11 cellular contexts compared by ENCODE assay signal in the genomic region with DNA sequence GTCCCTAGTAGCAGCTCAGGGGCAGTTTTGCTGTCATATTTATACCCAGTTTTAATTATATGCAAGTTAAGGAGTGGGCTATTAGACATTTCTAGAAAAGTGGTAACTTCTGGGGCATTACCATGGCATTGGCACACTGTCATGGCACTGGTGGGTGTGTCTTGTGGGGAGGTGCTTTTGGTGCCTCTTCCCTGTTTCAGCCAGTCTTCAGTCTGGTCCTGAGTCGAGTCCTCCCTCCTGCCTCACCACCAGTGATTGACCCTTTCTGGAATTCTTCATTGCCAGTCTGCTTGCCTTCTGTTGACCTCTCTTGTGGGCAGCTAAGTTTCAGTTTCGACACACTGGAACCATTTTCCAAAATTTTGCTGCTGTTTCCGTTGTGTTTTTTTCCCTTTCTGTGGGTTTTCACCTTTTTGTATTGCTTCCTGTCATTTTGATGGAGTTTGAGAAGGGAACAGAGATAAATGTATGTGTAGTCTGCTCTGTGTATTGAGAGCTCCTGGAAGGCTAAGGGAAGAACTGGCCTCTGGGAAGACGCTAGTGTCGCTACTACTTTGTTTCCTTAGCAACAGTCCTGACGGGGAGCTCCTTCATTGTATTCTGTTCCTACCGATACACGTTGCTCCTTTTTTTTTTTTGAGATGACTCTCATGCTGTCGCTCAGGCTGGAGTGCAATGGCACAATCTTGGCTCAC. TPM values are rescaled to one million over a fixed set of nuclear protein-coding genes. Genes with fewer than 3 reads are reported as not detected.
DNase-seq lines count a peak whose midpoint lies in the region; ATAC-seq and TF ChIP-seq lines count a peak whose summit lies in the region.
"Had no signal": no experiment of that assay in that cellular context is flagged by ENCODE, and none has a peak within 500 bp of the region (broad histone marks: within the 10 kb centered on the region; RNA-seq: fewer than 3 reads in every experiment).

No MANE protein-coding gene starts in this region.

- peaks cover 24% of the 10 kb centered on the region for H3K36me3 Mint-ChIP-seq in CD8-positive, alpha-beta T cell
- H3K36me3 Mint-ChIP-seq in natural killer cell treated with Interleukin-12 subunit alpha and Interleukin-12 subunit beta and Interleukin-15 and Interleukin-18, amount 100 ng/mL, for 72 hours: peaks cover 9% of the 10 kb centered on the region

- no peak overlapping the region for H3K4me3 Mint-ChIP-seq in CD8-positive, alpha-beta T cell
- H3K4me3 Mint-ChIP-seq in natural killer cell treated with Interleukin-12 subunit alpha and Interleukin-12 subunit beta and Interleukin-15 and Interleukin-18, amount 100 ng/mL, for 72 hours: peak overlapping the region; percentile 42

- TF ChIP-seq CTCF in CD8-positive, alpha-beta T cell (IDR thresholded peaks at IDR 0.05): no peak
- TF ChIP-seq CTCF in cardiac fibroblast (IDR thresholded peaks at IDR 0.05; ENCODE audit: low read depth, low read length): no peak

- CTCF ChIA-PET in CD8-positive, alpha-beta T cell (lab: Charles Lee): no interaction called here

- peaks cover 50% of the 10 kb centered on the region for H3K4me1 Mint-ChIP-seq in CD8-positive, alpha-beta T cell (ENCODE audit: low read depth)
- peaks cover 40 to 45% of the 10 kb centered on the region in 2 donors for H3K4me1 Mint-ChIP-seq in natural killer cell treated with Interleukin-12 subunit alpha and Interleukin-12 subunit beta and Interleukin-15 and Interleukin-18, amount 100 ng/mL, for 72 hours (ENCODE audit: low read depth in 2 of 2)

- DNase-seq in CD8-positive, alpha-beta T cell: no peak
- DNase-seq in M059J (ENCODE audit: low read depth) (peak; percentile 80), cardiac fibroblast (ENCODE audit: low read depth in 2 of 2) (peak; percentile 13 to 39), HuH-7 (ENCODE audit: low spot score) (no peak), NK-92 (lab: John Stamatoyannopoulos, UW; ENCODE audit: unreplicated experiment) (no peak), middle frontal gyrus (ENCODE audit: extremely low spot score, low spot score) (no peak), SW480 (ENCODE audit: low spot score) (no peak)
- DNase-seq in natural killer cell treated with Interleukin-12 subunit alpha and Interleukin-12 subunit beta and Interleukin-15 and Interleukin-18, amount 100 ng/mL, for 72 hours (ENCODE audit: low spot score): no peak
- DNase-seq: islet precursor cell, NCI-H2171 had no signal

- no peak overlapping the region for H3K27ac ChIP-seq in CD8-positive, alpha-beta T cell (ENCODE audit: low read depth, low read length)
- H3K27ac ChIP-seq: right atrium auricular region had no signal

- H3K9me3 Mint-ChIP-seq in CD8-positive, alpha-beta T cell: peaks cover 12% of the 10 kb centered on the region
- H3K9me3 Mint-ChIP-seq in natural killer cell treated with Interleukin-12 subunit alpha and Interleukin-12 subunit beta and Interleukin-15 and Interleukin-18, amount 100 ng/mL, for 72 hours: peaks cover 5% of the 10 kb centered on the region

- no peaks in the 10 kb centered on the region for H3K36me3 ChIP-seq in CD8-positive, alpha-beta T cell (ENCODE audit: insufficient read depth, low read length)
- H3K36me3 ChIP-seq: right atrium auricular region had no signal

- ATAC-seq in CD8-positive, alpha-beta T cell: no peak
- ATAC-seq in natural killer cell treated with Interleukin-12 subunit alpha and Interleukin-12 subunit beta and Interleukin-15 and Interleukin-18, amount 100 ng/mL, for 72 hours: no peak

- no peaks in the 10 kb centered on the region for H3K9me3 ChIP-seq in CD8-positive, alpha-beta T cell (ENCODE audit: low read length)

- no peak overlapping the region for H3K4me3 ChIP-seq in CD8-positive, alpha-beta T cell (ENCODE audit: low read depth, low read length)
- H3K4me3 ChIP-seq in cardiac fibroblast (replicated peaks in 1 of 2; ENCODE audit: low read depth in 2 of 2, low read length in 2 of 2): no peak overlapping the region
- H3K4me3 ChIP-seq: right atrium auricular region had no signal

- POLR2A ChIA-PET in CD8-positive, alpha-beta T cell (lab: Charles Lee): interaction anchor here (0.7 to 1.8 kb wide), 2 partner anchors 9 to 16 kb away, joined by 3 to 9 read pairs; no protein-coding TSS in a partner anchor

- no peaks in the 10 kb centered on the region for H3K27me3 ChIP-seq in CD8-positive, alpha-beta T cell (ENCODE audit: insufficient read depth, low read length)
- H3K27me3 ChIP-seq: right atrium auricular region had no signal

- H3K4me1 ChIP-seq in CD8-positive, alpha-beta T cell (ENCODE audit: insufficient read depth, low read length): peaks cover 8% of the 10 kb centered on the region

- peak overlapping the region; percentile 37 for H3K27ac Mint-ChIP-seq in CD8-positive, alpha-beta T cell
- peak overlapping the region; percentile 29 to 50 for H3K27ac Mint-ChIP-seq in natural killer cell treated with Interleukin-12 subunit alpha and Interleukin-12 subunit beta and Interleukin-15 and Interleukin-18, amount 100 ng/mL, for 72 hours

- no peaks in the 10 kb centered on the region for H3K27me3 Mint-ChIP-seq in CD8-positive, alpha-beta T cell (ENCODE audit: low read depth)
- H3K27me3 Mint-ChIP-seq in natural killer cell treated with Interleukin-12 subunit alpha and Interleukin-12 subunit beta and Interleukin-15 and Interleukin-18, amount 100 ng/mL, for 72 hours: no peaks in the 10 kb centered on the region

- intact Hi-C loops in CD8-positive, alpha-beta T cell (cut with DNase I, micrococcal nuclease): no loop called here

RNA-seq across cellular contexts. Expression of a gene that starts 10.6 kb away (rescaled TPM):
- total RNA-seq in CD8-positive, alpha-beta T cell: 10 to 100 TPM; 36.7 to 36.9 TPM
- 25.0 and 26.5 TPM in 2 replicates for total RNA-seq in M059J (2014; rRNA removed; shearing (Covaris generic))
- 10 to 100 TPM; 82.8 to 93.2 TPM for total RNA-seq in natural killer cell treated with Interleukin-12 subunit alpha and Interleukin-12 subunit beta and Interleukin-15 and Interleukin-18, amount 100 ng/mL, for 72 hours

RNA-seq across cellular contexts. Expression of a gene that starts 18.0 kb away (rescaled TPM):
- total RNA-seq in CD8-positive, alpha-beta T cell: 10 to 100 TPM; 46.4 to 48.0 TPM
- 14.9 and 23.5 TPM in 2 replicates for total RNA-seq in M059J (2014; rRNA removed; shearing (Covaris generic))
- 100 to 1,000 TPM in 1 of 2 donors, 10 to 100 TPM in 1; 61.6 to 119 TPM for total RNA-seq in natural killer cell treated with Interleukin-12 subunit alpha and Interleukin-12 subunit beta and Interleukin-15 and Interleukin-18, amount 100 ng/mL, for 72 hours

RNA-seq across cellular contexts. Expression of a gene that starts 46.3 kb away (rescaled TPM):
- under 1 TPM; 0.27 to 0.28 TPM for total RNA-seq in CD8-positive, alpha-beta T cell
- 589 and 671 TPM in 2 replicates for total RNA-seq in M059J (2014; rRNA removed; shearing (Covaris generic))
- total RNA-seq in natural killer cell treated with Interleukin-12 subunit alpha and Interleukin-12 subunit beta and Interleukin-15 and Interleukin-18, amount 100 ng/mL, for 72 hours: 10 to 100 TPM; 15.6 to 29.2 TPM

Comparison
In these comparisons a context has a peak if more than half of its experiments do, and no peak if none do; other contexts are left out.
1. DNase-seq: peak in M059J (single experiment) and cardiac fibroblast (2 of 2); none in CD8-positive, alpha-beta T cell (0 of 7), natural killer cell treated with Interleukin-12 subunit alpha and Interleukin-12 subunit beta and Interleukin-15 and Interleukin-18, amount 100 ng/mL, for 72 hours (single experiment), HuH-7 (single experiment), NK-92 (single experiment), middle frontal gyrus (single experiment) and SW480 (single experiment).
2. RNA of a gene that starts 46.3 kb away (total RNA-seq): 589 to 671 TPM in M059J; 15.6 to 29.2 TPM in natural killer cell treated with Interleukin-12 subunit alpha and Interleukin-12 subunit beta and Interleukin-15 and Interleukin-18, amount 100 ng/mL, for 72 hours and 0.27 to 0.28 TPM in CD8-positive, alpha-beta T cell; every median in the first group is over 10 times any median in the second.